9 cellular contexts compared by ENCODE assay signal in genomic region chr4:7186081-7186480, GRCh38. TPM values are rescaled to one million over a fixed set of nuclear protein-coding genes. Genes with fewer than 3 reads are reported as not detected.
DNase-seq lines count a peak whose midpoint lies in the region; ATAC-seq, FAIRE-seq and TF ChIP-seq lines count a peak whose summit lies in the region.
"Had no signal": no experiment of that assay in that cellular context is flagged by ENCODE, and none has a peak within 500 bp of the region (broad histone marks: within the 10 kb centered on the region; RNA-seq: fewer than 3 reads in every experiment).

No MANE protein-coding gene starts in this region.

- H3K9me3 Mint-ChIP-seq in endothelial cell (ENCODE audit: unreplicated experiment): no peaks in the 10 kb centered on the region
- H3K9me3 Mint-ChIP-seq: natural killer cell had no signal

- DNase-seq in activated T-cell treated with anti-CD3 and anti-CD28 coated beads, Interleukin-2, amount 50 U/mL, for 48 hours: peak; percentile 36 to 51
- DNase-seq in activated T-cell treated with anti-CD3 and anti-CD28 coated beads for 4 hours (no peak), Karpas-422 (peak; percentile 91), endothelial cell (ENCODE audit: low spot score) (peak; percentile 64), small intestine (peak; percentile 19), pons (ENCODE audit: low spot score) (no peak), NCI-H2107 treated with DMSO at 0.1 percent for 48 hours (lab: John Stamatoyannopoulos, UW; ENCODE audit: unreplicated experiment) (no peak)
- DNase-seq: natural killer cell had no signal

- no peak overlapping the region for H2AFZ ChIP-seq in Karpas-422 (ENCODE audit: low read length)

- H3K27ac ChIP-seq in Karpas-422 (ENCODE audit: low read length): no peak overlapping the region
- no peak overlapping the region for H3K27ac ChIP-seq in small intestine (ENCODE audit: low read depth in 1 of 2, low read length in 1 of 2)

- H3K27me3 ChIP-seq in Karpas-422 (ENCODE audit: low read length): no peaks in the 10 kb centered on the region
- H3K27me3 ChIP-seq in small intestine (ENCODE audit: control insufficient read depth in 2 of 2, insufficient read depth in 2 of 2, low read length in 2 of 2): peaks cover 0 to 7% of the 10 kb centered on the region in 2 donors

- H3K4me1 ChIP-seq in Karpas-422 (ENCODE audit: low read length) (peaks cover 47% of the 10 kb centered on the region), small intestine (ENCODE audit: control insufficient read depth in 2 of 2, insufficient read depth in 1 of 2, low read depth in 1 of 2, low read length in 1 of 2) (no peaks in the 10 kb centered on the region)

- H3K9me3 ChIP-seq in Karpas-422 (ENCODE audit: low read length) (no peaks in the 10 kb centered on the region), small intestine (ENCODE audit: control insufficient read depth, low read depth) (no peaks in the 10 kb centered on the region)

- peak; percentile 41 for TF ChIP-seq CTCF in endothelial cell (IDR thresholded peaks at IDR 0.05; ENCODE audit: unreplicated experiment)

- H3K36me3 ChIP-seq in Karpas-422 (ENCODE audit: insufficient read depth, low read length) (no peaks in the 10 kb centered on the region), small intestine (ENCODE audit: control insufficient read depth in 2 of 2, insufficient read depth in 2 of 2, low read length in 2 of 2) (no peaks in the 10 kb centered on the region)

- H3K4me1 Mint-ChIP-seq in endothelial cell (ENCODE audit: unreplicated experiment): no peaks in the 10 kb centered on the region

- WGBS in small intestine, 3 donors: 38 to 49% (median 41%) methylated on average over 9 to 10 of the region's 10 CpGs

- no peaks in the 10 kb centered on the region for H4K20me1 ChIP-seq in Karpas-422 (ENCODE audit: insufficient read depth, low read depth, low read length)

- H3K4me2 ChIP-seq in Karpas-422 (ENCODE audit: low read depth, low read length, poor library complexity, severe bottlenecking): no peak overlapping the region

- H3K27me3 Mint-ChIP-seq in endothelial cell (ENCODE audit: unreplicated experiment): peaks cover 2% of the 10 kb centered on the region

- FAIRE-seq in small intestine (lab: Jason Lieb, UNC): no peak

- H3K9me2 ChIP-seq in Karpas-422 (replicated peaks; ENCODE audit: insufficient read depth, low read length): no peaks in the 10 kb centered on the region

- no peak for ATAC-seq in HG02852 (IDR thresholded peaks at IDR 0.05; ENCODE audit: unreplicated experiment)

- H3K36me3 Mint-ChIP-seq in endothelial cell (ENCODE audit: low read depth, unreplicated experiment): no peaks in the 10 kb centered on the region
- H3K36me3 Mint-ChIP-seq: natural killer cell had no signal

- no peaks in the 10 kb centered on the region for H3K79me2 ChIP-seq in Karpas-422 (ENCODE audit: low read length)

- no peak overlapping the region for H3K27ac Mint-ChIP-seq in endothelial cell (ENCODE audit: unreplicated experiment)
- H3K27ac Mint-ChIP-seq: natural killer cell had no signal

- H3K4me3 Mint-ChIP-seq in endothelial cell (ENCODE audit: unreplicated experiment): no peak overlapping the region
- H3K4me3 Mint-ChIP-seq: natural killer cell had no signal

- H3K4me3 ChIP-seq in Karpas-422 (ENCODE audit: low read length): no peak overlapping the region
- H3K4me3 ChIP-seq in small intestine (ENCODE audit: low read depth in 1 of 2, low read length in 2 of 2): no peak overlapping the region

- H3K9ac ChIP-seq in Karpas-422 (ENCODE audit: low read length): no peak overlapping the region

RNA-seq across cellular contexts. Expression of gene SORCS2, which starts 6.3 kb away (rescaled TPM):
- total RNA-seq in Karpas-422 (2014; rRNA removed; shearing (Covaris generic); ENCODE audit: low replicate concordance): not detected in 2 replicates
- total RNA-seq in endothelial cell (ENCODE audit: unreplicated experiment): 1.3 TPM
- polyA plus RNA-seq in small intestine: 1 to 10 TPM in 1 of 3 donors, under 1 TPM in 1, not detected in 1; 0.63 to 2.2 TPM

Comparison
In these comparisons a context has a peak if more than half of its experiments do, and no peak if none do; other contexts are left out.
1. DNase-seq: peak in activated T-cell treated with anti-CD3 and anti-CD28 coated beads, Interleukin-2, amount 50 U/mL, for 48 hours (2 of 2), Karpas-422 (single experiment), endothelial cell (single experiment) and small intestine (single experiment); none in activated T-cell treated with anti-CD3 and anti-CD28 coated beads for 4 hours (single experiment), pons (single experiment) and NCI-H2107 treated with DMSO at 0.1 percent for 48 hours (single experiment).